ENCODE assay signal across 10 cellular contexts in the genomic region with DNA sequence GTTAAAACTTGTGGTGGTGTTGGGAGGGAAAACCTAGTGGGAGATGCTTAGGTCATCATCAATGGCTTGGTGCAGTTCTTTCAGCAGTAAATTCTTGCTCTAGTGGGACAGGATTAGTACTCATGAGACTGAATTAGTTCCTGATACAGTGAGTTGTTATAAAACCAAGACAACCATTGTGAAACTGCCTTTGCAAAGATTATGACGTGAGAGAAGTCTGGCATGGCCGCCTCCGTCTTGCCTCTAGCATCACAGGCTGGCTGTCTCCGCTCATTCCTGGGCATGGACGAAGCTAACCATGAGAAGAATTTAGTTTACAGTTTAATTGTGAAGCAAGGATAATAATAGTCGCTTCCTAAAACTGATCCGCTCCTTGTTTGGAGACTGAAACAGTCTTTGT.
DNase-seq lines count a peak whose midpoint lies in the region; ATAC-seq and TF ChIP-seq lines count a peak whose summit lies in the region.
"Had no signal": no experiment of that assay in that cellular context is flagged by ENCODE, and none has a peak within 500 bp of the region (broad histone marks: within the 10 kb centered on the region; RNA-seq: fewer than 3 reads in every experiment).

No MANE protein-coding gene starts in this region.

- H3K4me3 ChIP-seq in Peyer's patch, result no peak overlapping the region
- H3K4me3 ChIP-seq: esophagus muscularis mucosa had no signal

- ATAC-seq in GM19023 (IDR thresholded peaks at IDR 0.05; ENCODE audit: unreplicated experiment) (peak; percentile 59), HG02884 (IDR thresholded peaks at IDR 0.05; ENCODE audit: unreplicated experiment) (peak; percentile 64), sciatic nerve (peak; percentile 44)

- H3K36me3 ChIP-seq in Peyer's patch, result no peaks in the 10 kb centered on the region
- H3K36me3 ChIP-seq: esophagus muscularis mucosa had no signal

- intact Hi-C loops in sciatic nerve (cut with DNase I), result no loop called here

- no peak for TF ChIP-seq CTCF in Peyer's patch (IDR thresholded peaks at IDR 0.05)

- no peak for TF ChIP-seq POLR2A in Peyer's patch (IDR thresholded peaks at IDR 0.05)

- no peaks in the 10 kb centered on the region for H3K9me3 ChIP-seq in Peyer's patch
- H3K9me3 ChIP-seq: esophagus muscularis mucosa had no signal

- DNase-seq in Peyer's patch, result peak in 2 of 3 donors; percentile 26 to 51
- no peak for DNase-seq in sciatic nerve (ENCODE audit: low spot score)
- no peak for DNase-seq in HuH-7 (ENCODE audit: low spot score)
- no peak for DNase-seq in SHP77 (lab: John Stamatoyannopoulos, UW)
- DNase-seq in NCI-H2029 treated with DMSO at 0.1 percent for 48 hours (lab: John Stamatoyannopoulos, UW), result no peak
- DNase-seq in stimulated activated CD4-positive, alpha-beta T cell treated with anti-CD3 and anti-CD28 coated beads, Interleukin-15, amount 100 ng/mL, for 24 hours, result no peak
- DNase-seq: activated CD4-positive, alpha-beta T cell treated with anti-CD3 and anti-CD28 coated beads for 1 hour had no signal

- H3K27me3 ChIP-seq in Peyer's patch, result no peaks in the 10 kb centered on the region
- H3K27me3 ChIP-seq: esophagus muscularis mucosa had no signal

- H3K4me1 ChIP-seq in Peyer's patch, result no peaks in the 10 kb centered on the region
- H3K4me1 ChIP-seq: esophagus muscularis mucosa had no signal

- peak overlapping the region in 3 of 4 donors; percentile 14 to 49 (median 34) for H3K27ac ChIP-seq in Peyer's patch

Comparison
In these comparisons a context has a peak if more than half of its experiments do, and no peak if none do; other contexts are left out.
1. DNase-seq: peak in Peyer's patch (2 of 3); none in sciatic nerve (single experiment), HuH-7 (single experiment), SHP77 (0 of 2), NCI-H2029 treated with DMSO at 0.1 percent for 48 hours (single experiment) and stimulated activated CD4-positive, alpha-beta T cell treated with anti-CD3 and anti-CD28 coated beads, Interleukin-15, amount 100 ng/mL, for 24 hours (single experiment).
2. Peak in every context shown above with its lines, with median percentiles within 50 percentile points of each other: ATAC-seq.